1 cellular context compared by ENCODE assay signal in the genomic region with DNA sequence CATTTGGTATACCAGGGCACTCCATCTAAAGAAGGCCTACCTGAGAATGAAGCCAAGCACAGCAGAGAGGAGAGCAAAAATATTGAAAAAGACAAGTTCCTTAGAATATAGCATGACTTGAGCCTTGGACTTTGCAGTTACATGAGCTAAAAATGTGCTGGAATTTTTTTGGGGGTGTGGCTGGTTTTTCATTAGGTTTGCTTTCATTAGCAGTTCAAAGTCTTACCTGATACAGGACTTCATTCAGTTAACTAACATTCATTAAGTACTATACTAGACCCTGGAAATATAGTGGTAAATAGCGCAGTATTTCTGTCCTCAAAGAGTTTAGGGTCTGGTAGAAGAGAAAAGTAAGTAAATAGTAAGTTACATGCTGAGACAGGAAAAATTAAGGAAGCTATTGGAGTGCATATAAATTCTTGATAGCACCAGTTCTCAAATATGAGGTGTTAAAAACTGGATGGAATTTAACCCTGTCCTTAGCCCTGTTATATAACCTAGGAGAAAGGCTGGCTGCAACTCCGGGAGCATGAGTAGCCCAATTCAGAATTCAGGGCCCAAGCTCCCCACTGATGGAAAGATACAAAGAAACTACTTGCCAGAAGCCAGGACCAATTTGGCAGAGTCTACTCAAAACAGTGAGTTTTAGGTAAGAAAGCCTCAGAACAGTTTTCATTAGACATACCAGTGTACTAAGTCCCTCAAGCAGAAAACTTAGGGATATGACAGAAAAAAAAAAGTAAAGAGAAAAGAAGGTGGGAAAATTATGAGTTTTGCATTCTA.
A peak's percentile ranks its signal among the peaks of the same experiment; 100 is the strongest.
TF ChIP-seq lines count a peak whose summit lies in the region.

No MANE protein-coding gene starts in this region.

TF ChIP-seq in HepG2, 621 proteins besides CTCF, POLR2A, EP300 and RAD21 (continues in another document):
- no peak for TF ChIP-seq CREB1 (IDR thresholded peaks at IDR 0.05)
- peak; percentile 55 for TF ChIP-seq CREB1 (CRISPR knock-in tag; IDR thresholded peaks at IDR 0.05)
- TF ChIP-seq NCOA2 (CRISPR knock-in tag; IDR thresholded peaks at IDR 0.05): peak; percentile 26; the same call in 1 of the 2 replicates
- TF ChIP-seq ASH2L (IDR thresholded peaks at IDR 0.05; ENCODE audit: insufficient read length, low read depth, low read length): peak; percentile 76
- 0 out of 2 replicates have a peak, but pooled peaks have one; percentile 12 for TF ChIP-seq KDM6A (CRISPR knock-in tag; IDR thresholded peaks at IDR 0.05; ENCODE audit: low read depth)
- TF ChIP-seq THRA (CRISPR knock-in tag; IDR thresholded peaks at IDR 0.05; ENCODE audit: borderline replicate concordance): no peak
- TF ChIP-seq HNF4A (CRISPR knock-in tag; IDR thresholded peaks at IDR 0.05): peak; percentile 77
- no peak for TF ChIP-seq ZNF891 (CRISPR knock-in tag; IDR thresholded peaks at IDR 0.05)
- peak; percentile 39; the same call in 1 of the 2 replicates for TF ChIP-seq ZNF772 (CRISPR knock-in tag; IDR thresholded peaks at IDR 0.05)
- no peak for TF ChIP-seq CSRNP2 (CRISPR knock-in tag; conservative IDR thresholded peaks at IDR 0.05; ENCODE audit: low read depth)
- TF ChIP-seq ZNF616 (CRISPR knock-in tag; IDR thresholded peaks at IDR 0.05; ENCODE audit: low read depth): no peak
- TF ChIP-seq TEAD3 (CRISPR knock-in tag; optimal IDR thresholded peaks at IDR 0.05; ENCODE audit: borderline replicate concordance): peak; percentile 58
- TF ChIP-seq SOX6 (IDR thresholded peaks at IDR 0.05): no peak
- TF ChIP-seq SOX6 (CRISPR knock-in tag; IDR thresholded peaks at IDR 0.05): peak; percentile 27; the same call in 1 of the 2 replicates
- TF ChIP-seq TERF1 (CRISPR knock-in tag; IDR thresholded peaks at IDR 0.05): no peak
- TF ChIP-seq TBX2 (CRISPR knock-in tag; IDR thresholded peaks at IDR 0.05; ENCODE audit: borderline replicate concordance): peak; percentile 52
- TF ChIP-seq PAXIP1 (CRISPR knock-in tag; conservative IDR thresholded peaks at IDR 0.05): 0 out of 2 replicates have a peak, but pooled peaks have one; percentile 64
- 0 out of 2 replicates have a peak, but pooled peaks have one; percentile 14 for TF ChIP-seq ATF2 (CRISPR knock-in tag; IDR thresholded peaks at IDR 0.05)
- TF ChIP-seq NFYB (CRISPR knock-in tag; IDR thresholded peaks at IDR 0.05): no peak
- no peak for TF ChIP-seq FOXJ3 (CRISPR knock-in tag; IDR thresholded peaks at IDR 0.05; ENCODE audit: borderline replicate concordance)
- no peak for TF ChIP-seq RFXANK (CRISPR knock-in tag; IDR thresholded peaks at IDR 0.05)
- TF ChIP-seq ERF (CRISPR knock-in tag; IDR thresholded peaks at IDR 0.05): 0 out of 2 replicates have a peak, but pooled peaks have one; percentile 3
- TF ChIP-seq POLR2AphosphoS5 (IDR thresholded peaks at IDR 0.05; ENCODE audit: low read depth, low read length): peak; percentile 38
- TF ChIP-seq, protein P1, sequence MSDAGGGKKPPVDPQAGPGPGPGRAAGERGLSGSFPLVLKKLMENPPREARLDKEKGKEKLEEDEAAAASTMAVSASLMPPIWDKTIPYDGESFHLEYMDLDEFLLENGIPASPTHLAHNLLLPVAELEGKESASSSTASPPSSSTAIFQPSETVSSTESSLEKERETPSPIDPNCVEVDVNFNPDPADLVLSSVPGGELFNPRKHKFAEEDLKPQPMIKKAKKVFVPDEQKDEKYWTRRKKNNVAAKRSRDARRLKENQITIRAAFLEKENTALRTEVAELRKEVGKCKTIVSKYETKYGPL (CRISPR knock-in tag; IDR thresholded peaks at IDR 0.05): peak; percentile 86; the same call in 1 of the 2 replicates
- TF ChIP-seq STAT6 (CRISPR knock-in tag; IDR thresholded peaks at IDR 0.05; ENCODE audit: borderline replicate concordance): 0 out of 2 replicates have a peak, but pooled peaks have one; percentile 31
- TF ChIP-seq SP1 (IDR thresholded peaks at IDR 0.05): no peak
- no peak for TF ChIP-seq SP1 (CRISPR knock-in tag; IDR thresholded peaks at IDR 0.05)
- peak; percentile 5; the same call in 1 of the 2 replicates for TF ChIP-seq SNAPC2 (CRISPR knock-in tag; IDR thresholded peaks at IDR 0.05)
- peak; percentile 14; the same call in 1 of the 2 replicates for TF ChIP-seq IRF2 (CRISPR knock-in tag; IDR thresholded peaks at IDR 0.05)
- no peak for TF ChIP-seq ZNF792 (CRISPR knock-in tag; IDR thresholded peaks at IDR 0.05)
- 0 out of 2 replicates have a peak, but pooled peaks have one; percentile 7 for TF ChIP-seq SMYD3 (CRISPR knock-in tag; IDR thresholded peaks at IDR 0.05)
- TF ChIP-seq ELF4 (CRISPR knock-in tag; IDR thresholded peaks at IDR 0.05; ENCODE audit: borderline replicate concordance): 0 out of 2 replicates have a peak, but pooled peaks have one; percentile 50
- 0 out of 2 replicates have a peak, but pooled peaks have one; percentile 47 for TF ChIP-seq YEATS4 (CRISPR knock-in tag; IDR thresholded peaks at IDR 0.05; ENCODE audit: borderline replicate concordance)
- peak; percentile 81 for TF ChIP-seq ZNF652 (CRISPR knock-in tag; IDR thresholded peaks at IDR 0.05; ENCODE audit: borderline replicate concordance, low read depth)
- TF ChIP-seq FOXO1 (CRISPR knock-in tag; IDR thresholded peaks at IDR 0.05): no peak
- no peak for TF ChIP-seq MYC (CRISPR knock-in tag; IDR thresholded peaks at IDR 0.05; ENCODE audit: borderline replicate concordance)
- TF ChIP-seq MLX (CRISPR knock-in tag; IDR thresholded peaks at IDR 0.05): 0 out of 2 replicates have a peak, but pooled peaks have one; percentile 33
- TF ChIP-seq KLF9 (CRISPR knock-in tag; IDR thresholded peaks at IDR 0.05; ENCODE audit: low read depth): 0 out of 2 replicates have a peak, but pooled peaks have one; percentile 45
- TF ChIP-seq PAF1 (CRISPR knock-in tag; IDR thresholded peaks at IDR 0.05): no peak
- no peak for TF ChIP-seq ZNF234 (CRISPR knock-in tag; conservative IDR thresholded peaks at IDR 0.05)
- TF ChIP-seq FOXP1 (IDR thresholded peaks at IDR 0.05): no peak
- TF ChIP-seq FOXP1 (CRISPR knock-in tag; IDR thresholded peaks at IDR 0.05): peak; percentile 13; the same call in 1 of the 2 replicates
- TF ChIP-seq HNF4G (IDR thresholded peaks at IDR 0.05; ENCODE audit: borderline replicate concordance, low read depth, low read length): peak; percentile 45; the same call in 1 of the 2 replicates
- no peak for TF ChIP-seq HNF4G (CRISPR knock-in tag; IDR thresholded peaks at IDR 0.05; ENCODE audit: borderline replicate concordance, low read depth)
- TF ChIP-seq, protein P2, sequence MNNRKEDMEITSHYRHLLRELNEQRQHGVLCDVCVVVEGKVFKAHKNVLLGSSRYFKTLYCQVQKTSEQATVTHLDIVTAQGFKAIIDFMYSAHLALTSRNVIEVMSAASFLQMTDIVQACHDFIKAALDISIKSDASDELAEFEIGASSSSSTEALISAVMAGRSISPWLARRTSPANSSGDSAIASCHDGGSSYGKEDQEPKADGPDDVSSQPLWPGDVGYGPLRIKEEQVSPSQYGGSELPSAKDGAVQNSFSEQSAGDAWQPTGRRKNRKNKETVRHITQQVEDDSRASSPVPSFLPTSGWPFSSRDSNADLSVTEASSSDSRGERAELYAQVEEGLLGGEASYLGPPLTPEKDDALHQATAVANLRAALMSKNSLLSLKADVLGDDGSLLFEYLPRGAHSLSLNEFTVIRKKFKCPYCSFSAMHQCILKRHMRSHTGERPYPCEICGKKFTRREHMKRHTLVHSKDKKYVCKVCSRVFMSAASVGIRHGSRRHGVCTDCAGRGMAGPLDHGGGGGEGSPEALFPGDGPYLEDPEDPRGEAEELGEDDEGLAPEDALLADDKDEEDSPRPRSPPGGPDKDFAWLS (CRISPR knock-in tag; IDR thresholded peaks at IDR 0.05; ENCODE audit: borderline replicate concordance): no peak
- no peak for TF ChIP-seq NFE2L1 (CRISPR knock-in tag; IDR thresholded peaks at IDR 0.05; ENCODE audit: borderline replicate concordance)
- 0 out of 2 replicates have a peak, but pooled peaks have one; percentile 32 for TF ChIP-seq MIXL1 (CRISPR knock-in tag; IDR thresholded peaks at IDR 0.05)
- TF ChIP-seq SOX13 (IDR thresholded peaks at IDR 0.05): no peak
- 0 out of 4 replicates have a peak, but pooled peaks of 1 of the 2 experiments have one; percentile 18 for TF ChIP-seq SOX13 (CRISPR knock-in tag; conservative IDR thresholded peaks at IDR 0.05 in 1 of 2, IDR thresholded peaks at IDR 0.05 in 1 of 2)
